Comparison of ENCODE assay signal across 1 cellular context in the genomic region with DNA sequence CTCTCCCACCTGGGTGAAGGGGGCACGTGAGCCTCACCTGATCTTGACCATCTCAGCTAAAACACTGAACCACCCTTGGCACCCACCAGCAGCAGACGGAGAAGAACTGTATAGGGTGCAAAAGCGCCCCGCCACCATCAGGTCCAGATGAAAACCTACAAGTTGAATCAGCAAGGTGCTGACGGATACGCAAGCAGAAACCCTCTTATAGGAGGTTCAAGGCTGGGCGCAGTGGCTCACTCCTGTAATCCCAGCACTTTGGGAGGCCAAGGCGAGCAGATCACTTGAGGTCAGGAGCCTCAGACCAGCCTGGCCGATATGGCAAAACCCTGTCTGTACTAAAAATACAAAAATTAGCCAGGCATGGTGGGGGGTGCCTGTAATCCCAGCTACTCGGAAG.
TF ChIP-seq lines count a peak whose summit lies in the region.

No MANE protein-coding gene starts in this region.

TF ChIP-seq in K562, 482 proteins besides CTCF, POLR2A, EP300 and RAD21:
- TF ChIP-seq CBFB (CRISPR knock-in tag; IDR thresholded peaks at IDR 0.05) (peak; percentile 8; the same call in 1 of the 2 replicates), MEIS2 (IDR thresholded peaks at IDR 0.05; ENCODE audit: partially characterized antibody) (peak; percentile 55), ZNF12 (CRISPR knock-in tag; IDR thresholded peaks at IDR 0.05) (0 out of 2 replicates have a peak, but pooled peaks have one; percentile 30), IFI16 (CRISPR knock-in tag; IDR thresholded peaks at IDR 0.05) (no peak), ZNF766 (CRISPR knock-in tag; conservative IDR thresholded peaks at IDR 0.05) (no peak), CAMTA2 (CRISPR knock-in tag; conservative IDR thresholded peaks at IDR 0.05) (no peak), CBX5 (IDR thresholded peaks at IDR 0.05; ENCODE audit: borderline replicate concordance, low read depth) (no peak), JUNB (CRISPR knock-in tag; conservative IDR thresholded peaks at IDR 0.05) (no peak), BHLHE40 (IDR thresholded peaks at IDR 0.05; ENCODE audit: low read length) (peak; percentile 37; the same call in 1 of the 2 replicates)
- TF ChIP-seq, protein P1, sequence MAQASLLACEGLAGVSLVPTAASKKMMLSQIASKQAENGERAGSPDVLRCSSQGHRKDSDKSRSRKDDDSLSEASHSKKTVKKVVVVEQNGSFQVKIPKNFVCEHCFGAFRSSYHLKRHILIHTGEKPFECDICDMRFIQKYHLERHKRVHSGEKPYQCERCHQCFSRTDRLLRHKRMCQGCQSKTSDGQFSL (CRISPR knock-in tag; IDR thresholded peaks at IDR 0.05): 0 out of 2 replicates have a peak, but pooled peaks have one; percentile 56
- TF ChIP-seq, protein P1 (tag; IDR thresholded peaks at IDR 0.05): no peak
